ENCODE assay signal across 19 cellular contexts in the genomic region with DNA sequence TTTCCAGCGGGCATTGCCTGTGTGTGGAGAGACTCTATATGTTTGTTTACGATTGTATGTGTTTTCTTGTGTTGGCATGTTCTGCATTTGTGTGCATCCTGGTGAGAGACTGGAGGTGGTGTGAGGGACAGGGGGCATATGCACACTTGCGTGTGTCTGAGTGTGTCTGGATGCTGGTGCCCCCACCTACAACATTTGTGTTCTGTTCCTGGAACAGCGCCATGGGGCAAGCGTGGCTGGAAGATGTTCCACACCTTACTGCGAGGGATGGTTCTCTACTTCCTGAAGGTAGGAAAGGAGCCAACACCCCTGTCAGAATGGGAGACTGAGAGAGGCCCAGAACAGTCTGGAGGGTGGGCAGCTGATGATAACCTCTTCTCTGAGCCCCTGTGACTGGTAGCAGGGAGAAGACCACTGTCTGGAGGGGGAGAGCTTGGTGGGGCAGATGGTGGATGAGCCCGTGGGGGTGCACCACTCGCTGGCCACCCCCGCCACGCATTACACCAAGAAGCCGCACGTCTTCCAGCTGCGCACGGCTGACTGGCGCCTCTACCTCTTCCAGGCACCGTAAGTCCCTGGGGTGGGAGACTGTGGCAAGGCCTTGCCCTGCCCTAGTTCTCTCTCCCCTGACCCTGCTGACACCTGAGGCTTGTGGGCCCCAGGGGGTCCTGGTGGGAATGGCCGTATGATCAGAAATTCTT. TPM values are rescaled to one million over a fixed set of nuclear protein-coding genes. Genes with fewer than 3 reads are reported as not detected.
DNase-seq lines count a peak whose midpoint lies in the region; ATAC-seq and TF ChIP-seq lines count a peak whose summit lies in the region.
"Had no signal": no experiment of that assay in that cellular context is flagged by ENCODE, and none has a peak within 500 bp of the region (broad histone marks: within the 10 kb centered on the region; RNA-seq: fewer than 3 reads in every experiment).

No MANE protein-coding gene starts in this region.

- no peak for TF ChIP-seq POLR2A in tibial nerve (IDR thresholded peaks at IDR 0.05)

- no peaks in the 10 kb centered on the region for H3K27me3 Mint-ChIP-seq in CD8-positive, alpha-beta memory T cell
- H3K27me3 Mint-ChIP-seq in brain = no peaks in the 10 kb centered on the region
- H3K27me3 Mint-ChIP-seq in neural crest cell (ENCODE audit: low read depth) = peaks cover 14% of the 10 kb centered on the region
- H3K27me3 Mint-ChIP-seq: stimulated activated naive CD8-positive, alpha-beta T cell treated with anti-CD3 and anti-CD28 coated beads, Interleukin-15, amount 100 ng/mL, for 72 hours had no signal

- POLR2A ChIA-PET in CD8-positive, alpha-beta memory T cell (lab: Charles Lee) = interaction anchor here (2.2 to 2.3 kb wide), 2 partner anchors 22 to 59 kb away, joined by 14 to 15 read pairs; no protein-coding TSS in a partner anchor
- POLR2A ChIA-PET in RWPE1 (lab: Yijun Ruan, JAX; ENCODE audit: low non-redundant PET) = no interaction called here

- peaks cover 9% of the 10 kb centered on the region for H3K4me1 ChIP-seq in CD8-positive, alpha-beta memory T cell (ENCODE audit: insufficient read depth, low read length)
- H3K4me1 ChIP-seq in psoas muscle = no peaks in the 10 kb centered on the region
- H3K4me1 ChIP-seq in tibial nerve = peaks cover 0 to 42% (median 6%) of the 10 kb centered on the region in 4 donors

- DNase-seq in CD8-positive, alpha-beta memory T cell = no peak
- DNase-seq in RWPE1 (ENCODE audit: low spot score) (no peak), neural crest cell (ENCODE audit: low read depth, low spot score) (no peak), psoas muscle (no peak), NCI-H510A treated with DMSO at 0.1 percent for 48 hours (lab: John Stamatoyannopoulos, UW) (no peak), tibial nerve (ENCODE audit: low spot score in 2 of 2) (no peak)
- DNase-seq: activated CD4-positive, alpha-beta T cell treated with anti-CD3 and anti-CD28 coated beads, Interleukin-2, amount 50 U/mL, for 1 hour; activated effector memory CD4-positive, alpha-beta T cell treated with anti-CD3 and anti-CD28 coated beads, Interleukin-2, amount 50 U/mL, for 16 hours; C1 segment of cervical spinal cord; DND-41; foreskin keratinocyte; NCI-H1105; occipital lobe; stimulated activated naive CD8-positive, alpha-beta T cell treated with anti-CD3 and anti-CD28 coated beads, Interleukin-15, amount 100 ng/mL, for 72 hours; T-helper 9 cell had no signal

- H3K4me1 Mint-ChIP-seq in CD8-positive, alpha-beta memory T cell = peaks cover 9 to 37% (median 14%) of the 10 kb centered on the region in 3 donors
- H3K4me1 Mint-ChIP-seq in brain = peaks cover 27% of the 10 kb centered on the region
- peaks cover 8% of the 10 kb centered on the region for H3K4me1 Mint-ChIP-seq in neural crest cell

- no peak overlapping the region for H3K27ac ChIP-seq in CD8-positive, alpha-beta memory T cell (ENCODE audit: low read depth, low read length)
- H3K27ac ChIP-seq in RWPE1 (peak overlapping the region; percentile 90), psoas muscle (no peak overlapping the region), tibial nerve (no peak overlapping the region)

- intact Hi-C loops in psoas muscle (cut with DNase I) = loop anchor here in 1 of 2 donors (5.0 kb wide), 1 partner anchor 60 kb away; no protein-coding TSS in a partner anchor

- ATAC-seq in psoas muscle (no peak), HG02852 (IDR thresholded peaks at IDR 0.05; ENCODE audit: unreplicated experiment) (no peak)
- ATAC-seq: foreskin keratinocyte, Right ventricle myocardium inferior had no signal

- peak overlapping the region; percentile 42 to 87 (median 64) for H3K27ac Mint-ChIP-seq in CD8-positive, alpha-beta memory T cell
- H3K27ac Mint-ChIP-seq in brain = no peak overlapping the region
- no peak overlapping the region for H3K27ac Mint-ChIP-seq in neural crest cell (ENCODE audit: unreplicated experiment)

- peaks cover 80% of the 10 kb centered on the region for H3K36me3 ChIP-seq in CD8-positive, alpha-beta memory T cell (ENCODE audit: insufficient read depth, low read length)
- no peaks in the 10 kb centered on the region for H3K36me3 ChIP-seq in psoas muscle (ENCODE audit: insufficient read depth in 1 of 2, low read depth in 1 of 2)
- H3K36me3 ChIP-seq in tibial nerve = no peaks in the 10 kb centered on the region

- TF ChIP-seq EP300 in tibial nerve (IDR thresholded peaks at IDR 0.05) = no peak

- peaks cover 5 to 95% (median 32%) of the 10 kb centered on the region in 3 donors for H3K36me3 Mint-ChIP-seq in CD8-positive, alpha-beta memory T cell
- H3K36me3 Mint-ChIP-seq in brain = no peaks in the 10 kb centered on the region
- H3K36me3 Mint-ChIP-seq in neural crest cell (ENCODE audit: low read depth) = no peaks in the 10 kb centered on the region

- no peaks in the 10 kb centered on the region for H3K9me3 ChIP-seq in CD8-positive, alpha-beta memory T cell (ENCODE audit: low read length)
- H3K9me3 ChIP-seq in psoas muscle (no peaks in the 10 kb centered on the region), tibial nerve (no peaks in the 10 kb centered on the region)

- H3K9me3 Mint-ChIP-seq in CD8-positive, alpha-beta memory T cell = no peaks in the 10 kb centered on the region
- H3K9me3 Mint-ChIP-seq in brain = peaks cover 0 to 2% (median 0%) of the 10 kb centered on the region in 5 experiments
- H3K9me3 Mint-ChIP-seq in neural crest cell = no peaks in the 10 kb centered on the region
- H3K9me3 Mint-ChIP-seq: stimulated activated naive CD8-positive, alpha-beta T cell treated with anti-CD3 and anti-CD28 coated beads, Interleukin-15, amount 100 ng/mL, for 72 hours had no signal

- no peak overlapping the region for H3K4me3 Mint-ChIP-seq in CD8-positive, alpha-beta memory T cell
- peak overlapping the region; percentile 77 to 84 (median 79) for H3K4me3 Mint-ChIP-seq in brain
- H3K4me3 Mint-ChIP-seq in neural crest cell = peak overlapping the region; percentile 72
- H3K4me3 Mint-ChIP-seq: stimulated activated naive CD8-positive, alpha-beta T cell treated with anti-CD3 and anti-CD28 coated beads, Interleukin-15, amount 100 ng/mL, for 72 hours had no signal

- no peak overlapping the region for H3K4me3 ChIP-seq in CD8-positive, alpha-beta memory T cell (ENCODE audit: low read length)
- H3K4me3 ChIP-seq in psoas muscle (no peak overlapping the region), tibial nerve (no peak overlapping the region)
- H3K4me3 ChIP-seq: lung had no signal

- CTCF ChIA-PET in CD8-positive, alpha-beta memory T cell (lab: Charles Lee) = interaction anchor here (1.4 to 18.6 kb wide), 7 partner anchors 15 to 192 kb away, joined by 3 to 470 read pairs (median 38); partner anchors contain the start of gene PSD4
- CTCF ChIA-PET in RWPE1 (lab: Yijun Ruan, JAX) = interaction anchor here (1.3 to 3.3 kb wide), 3 partner anchors 58 to 118 kb away, joined by 5 to 20 read pairs (median 10); no protein-coding TSS in a partner anchor

- 88 to 94% (median 93%) methylated on average over 17 of the region's 17 CpGs for WGBS in psoas muscle, 3 donors
- WGBS in tibial nerve, 2 donors = 93 to 94% methylated on average over 16 to 17 of the region's 17 CpGs

- H3K27me3 ChIP-seq in CD8-positive, alpha-beta memory T cell (ENCODE audit: insufficient read depth, low read length, poor library complexity, severe bottlenecking) = no peaks in the 10 kb centered on the region
- peaks cover 0 to 3% (median 0%) of the 10 kb centered on the region in 3 donors for H3K27me3 ChIP-seq in psoas muscle (ENCODE audit: insufficient read depth in 3 of 3, low read length in 2 of 3)
- no peaks in the 10 kb centered on the region for H3K27me3 ChIP-seq in tibial nerve
- H3K27me3 ChIP-seq: foreskin keratinocyte had no signal

- TF ChIP-seq CTCF in RWPE1 (conservative IDR thresholded peaks at IDR 0.05; ENCODE audit: low read depth) (no peak), brain (conservative IDR thresholded peaks at IDR 0.05) (no peak), neural crest cell (conservative IDR thresholded peaks at IDR 0.05) (no peak), psoas muscle (IDR thresholded peaks at IDR 0.05) (no peak), tibial nerve (IDR thresholded peaks at IDR 0.05) (no peak)

RNA-seq across cellular contexts. Expression of gene PSD4, which starts 23.7 kb away (rescaled TPM):
- 100 to 1,000 TPM; 192 to 193 TPM for total RNA-seq in CD8-positive, alpha-beta memory T cell
- polyA plus RNA-seq in CD8-positive, alpha-beta memory T cell = 42.1 TPM
- 5.5 TPM for polyA plus RNA-seq in brain (ENCODE audit: insufficient read depth, low read depth, low replicate concordance)
- 2.4 and 2.9 TPM in 2 replicates for total RNA-seq in neural crest cell
- 1 to 10 TPM in 3 of 4 donors, under 1 TPM in 1; 0.76 to 1.7 (median 1.3) TPM for total RNA-seq in psoas muscle
- polyA plus RNA-seq in psoas muscle = under 1 TPM; 0.35 to 0.87 (median 0.82) TPM
- 10 to 100 TPM in 3 of 4 donors, 1 to 10 TPM in 1; 8.7 to 20.7 (median 11.3) TPM for total RNA-seq in tibial nerve

Comparison
In these comparisons a context has a peak if more than half of its experiments do, and no peak if none do; other contexts are left out.
1. H3K27ac Mint-ChIP-seq: peak in CD8-positive, alpha-beta memory T cell (8 of 8); none in brain (0 of 5) and neural crest cell (single experiment).
2. H3K4me3 Mint-ChIP-seq: peak in brain (5 of 5) and neural crest cell (single experiment); none in CD8-positive, alpha-beta memory T cell (0 of 7).
3. RNA of gene PSD4, which starts 23.7 kb away (total RNA-seq): 192 to 193 TPM in CD8-positive, alpha-beta memory T cell; 8.7 to 20.7 TPM in tibial nerve, 2.4 to 2.9 TPM in neural crest cell and 0.76 to 1.7 TPM in psoas muscle; every median in the first group is over 4 times any median in the second.